ENCODE assay signal across 9 cellular contexts in genomic region chr4:76316131-76316530, GRCh38.
"Had no signal": no experiment of that assay in that cellular context is flagged by ENCODE, and none has a peak within 500 bp of the region (broad histone marks: within the 10 kb centered on the region; RNA-seq: fewer than 3 reads in every experiment).

No MANE protein-coding gene starts in this region.

- H3K9ac ChIP-seq: KMS-11 had no signal

- H3K4me2 ChIP-seq: GM23338, KMS-11 had no signal

- H2AFZ ChIP-seq: GM23338 had no signal

- ATAC-seq: GM23338 had no signal

- H3K4me3 ChIP-seq: GM23338 had no signal

- H3K27ac ChIP-seq: HL-60, KMS-11 had no signal

- DNase-seq: H9, HCEC 1CT, IMR-90, KBM-7 had no signal

- FAIRE-seq: H1, H54 had no signal
